In genomic region chr10:119670717-119671116, GRCh38 we compare ENCODE assay signal across 1 cellular context.
TF ChIP-seq lines count a peak whose summit lies in the region.

No MANE protein-coding gene starts in this region.

TF ChIP-seq in WTC11, 78 proteins besides CTCF, POLR2A, EP300 and RAD21 (continued from another document):
- TF ChIP-seq AFF4 (CRISPR knock-in tag; IDR thresholded peaks at IDR 0.05; ENCODE audit: borderline replicate concordance) = no peak
- TF ChIP-seq SMAD3 (CRISPR knock-in tag; IDR thresholded peaks at IDR 0.05; ENCODE audit: borderline replicate concordance) = no peak
- no peak for TF ChIP-seq TEAD1 (CRISPR knock-in tag; IDR thresholded peaks at IDR 0.05)
- TF ChIP-seq OVOL2 (CRISPR knock-in tag; IDR thresholded peaks at IDR 0.05; ENCODE audit: borderline replicate concordance) = no peak
- no peak for TF ChIP-seq ZNF317 (CRISPR knock-in tag; IDR thresholded peaks at IDR 0.05; ENCODE audit: borderline replicate concordance, low read depth)
- no peak for TF ChIP-seq SOX15 (CRISPR knock-in tag; IDR thresholded peaks at IDR 0.05)
- TF ChIP-seq ZBTB21 (CRISPR knock-in tag; IDR thresholded peaks at IDR 0.05; ENCODE audit: borderline replicate concordance) = no peak
